9 cellular contexts compared by ENCODE assay signal in genomic region chr2:11581797-11582525, GRCh38. TPM values are rescaled to one million over a fixed set of nuclear protein-coding genes. Genes with fewer than 3 reads are reported as not detected.
DNase-seq lines count a peak whose midpoint lies in the region; ATAC-seq and TF ChIP-seq lines count a peak whose summit lies in the region.
"Had no signal": no experiment of that assay in that cellular context is flagged by ENCODE, and none has a peak within 500 bp of the region (broad histone marks: within the 10 kb centered on the region; RNA-seq: fewer than 3 reads in every experiment).

No MANE protein-coding gene starts in this region.

- no peak for TF ChIP-seq POLR2A in stomach (IDR thresholded peaks at IDR 0.05)

- H3K36me3 ChIP-seq in SJCRH30, result no peaks in the 10 kb centered on the region
- no peaks in the 10 kb centered on the region for H3K36me3 ChIP-seq in stomach

- peaks cover 31% of the 10 kb centered on the region for H3K27me3 ChIP-seq in AG04450 (ENCODE audit: control insufficient read depth, insufficient read depth, low read length)
- H3K27me3 ChIP-seq in SJCRH30, result no peaks in the 10 kb centered on the region
- no peaks in the 10 kb centered on the region for H3K27me3 ChIP-seq in stomach
- H3K27me3 ChIP-seq: BE2C had no signal

- H3K9me3 ChIP-seq in AG04450 (ENCODE audit: control insufficient read depth, insufficient read depth, low read length) (no peaks in the 10 kb centered on the region; the same call in 1 of the 2 replicates), SJCRH30 (replicated peaks) (no peaks in the 10 kb centered on the region), stomach (no peaks in the 10 kb centered on the region)
- H3K9me3 ChIP-seq: BE2C had no signal

- WGBS in stomach, 5 donors, result 71 to 91% (median 87%) methylated on average over 14 to 16 of the region's 16 CpGs

- TF ChIP-seq EP300 in stomach (IDR thresholded peaks at IDR 0.05), result no peak

- H3K4me1 ChIP-seq in SJCRH30 (peaks cover 15% of the 10 kb centered on the region), stomach (peaks cover 0 to 24% (median 16%) of the 10 kb centered on the region in 4 donors)

- DNase-seq in AG04450 (ENCODE audit: low read depth, low spot score) (no peak), SJCRH30 (no peak), left lobe of liver (ENCODE audit: low spot score) (no peak), stomach (no peak), GDM1 (lab: John Stamatoyannopoulos, UW) (no peak), GM20000 (ENCODE audit: low spot score) (no peak), LoVo (ENCODE audit: low spot score) (no peak)

- no peak for TF ChIP-seq CTCF in AG04450 (IDR thresholded peaks at IDR 0.05; ENCODE audit: low read depth, low read length)
- TF ChIP-seq CTCF in stomach (IDR thresholded peaks at IDR 0.05), result no peak
- no peak for TF ChIP-seq CTCF in GM20000 (IDR thresholded peaks at IDR 0.05; ENCODE audit: extremely low read depth, missing control alignments)

- no peak overlapping the region for H3K4me3 ChIP-seq in AG04450 (ENCODE audit: low read depth, low read length)
- peak overlapping the region; percentile 15 for H3K4me3 ChIP-seq in SJCRH30
- H3K4me3 ChIP-seq in stomach, result no peak overlapping the region

- peak overlapping the region; percentile 11 for H3K27ac ChIP-seq in AG04450 (ENCODE audit: low read depth, low read length)
- no peak overlapping the region for H3K27ac ChIP-seq in SJCRH30
- peak overlapping the region in 3 of 5 donors; percentile 49 to 70 (median 70) for H3K27ac ChIP-seq in stomach

- POLR2A ChIA-PET in AG04450 (lab: Yijun Ruan, JAX), result interaction anchor here (1.6 kb wide), 1 partner anchor 449 kb away, joined by 7 read pairs; a partner anchor contains a TSS

- CTCF ChIA-PET in AG04450 (lab: Charles Lee), result interaction anchor here (0.6 to 5.3 kb wide), 33 partner anchors 8 to 749 kb away, joined by 3 to 193 read pairs (median 4); partner anchors contain the start of genes E2F6 and GREB1

- intact Hi-C loops in stomach (cut with DNase I; ENCODE audit: low total_unique reads), result loop anchor here (10.0 kb wide), 1 partner anchor 447 kb away; a partner anchor contains a TSS

- ATAC-seq in left lobe of liver (peak; percentile 5), HG03045 (IDR thresholded peaks at IDR 0.05; ENCODE audit: unreplicated experiment) (no peak)

RNA-seq across cellular contexts. Expression of gene GREB1, which starts 48.1 kb away (rescaled TPM):
- polyA plus RNA-seq in AG04450 (2011; rRNA removed) (0.12 and 0.17 TPM in 2 replicates), stomach (1 to 10 TPM in 2 of 3 donors, under 1 TPM in 1; 0.88 to 2.4 (median 1.5) TPM)
- polyA minus RNA-seq in AG04450 (2011; rRNA and poly(A)+ RNA removed), result 0.04 TPM in 1 of 2 replicates, not detected in the other
- 0.12 and 0.38 TPM in 2 replicates for total RNA-seq in SJCRH30 (2014; rRNA removed; shearing (Covaris generic))
- total RNA-seq in left lobe of liver (22.4 TPM), stomach (10 to 100 TPM in 3 of 5 donors, 1 to 10 TPM in 2; 1.3 to 37.9 (median 11.0) TPM)
